Comparison of ENCODE assay signal across 18 cellular contexts in genomic region chr6:91718198-91718597, GRCh38.
A peak's percentile ranks its signal among the peaks of the same experiment; 100 is the strongest.
DNase-seq lines count a peak whose midpoint lies in the region; ATAC-seq and TF ChIP-seq lines count a peak whose summit lies in the region.
"Had no signal": no experiment of that assay in that cellular context is flagged by ENCODE, and none has a peak within 500 bp of the region (broad histone marks: within the 10 kb centered on the region; RNA-seq: fewer than 3 reads in every experiment).

No MANE protein-coding gene starts in this region.

- no peaks in the 10 kb centered on the region for H3K27me3 ChIP-seq in GM06990 (replicated peaks; ENCODE audit: control insufficient read depth, insufficient read depth, low read length)
- H3K27me3 ChIP-seq: spleen, testis had no signal

- ATAC-seq in GM18870 (IDR thresholded peaks at IDR 0.05; ENCODE audit: unreplicated experiment) (peak; percentile 71), HG02642 (IDR thresholded peaks at IDR 0.05; ENCODE audit: poor library complexity, unreplicated experiment) (peak; percentile 55), HG03175 (IDR thresholded peaks at IDR 0.05; ENCODE audit: unreplicated experiment) (peak; percentile 43), SK-N-SH treated with all-trans-retinoic acid at 6 μM for 48 hours (no peak)
- ATAC-seq: left ventricle myocardium superior, T-cell had no signal

- peak; percentile 46 for DNase-seq in GM06990 (ENCODE audit: extremely low read depth, insufficient read length)
- DNase-seq in NCI-H526 (lab: John Stamatoyannopoulos, UW): no peak
- DNase-seq in T-helper 9 cell: no peak
- DNase-seq in NCI-H2029 (lab: John Stamatoyannopoulos, UW): no peak
- DNase-seq: activated CD4-positive, alpha-beta T cell treated with anti-CD3 and anti-CD28 coated beads, Interleukin-2, amount 50 U/mL, for 4 hours; endodermal cell; GF-D8; head of caudate nucleus; left ventricle myocardium superior; NCI-H1092; NCI-H2081 treated with DMSO at 0.1 percent for 48 hours; spleen; T-cell; testis had no signal

- H3K4me3 ChIP-seq in GM06990 (replicated peaks; ENCODE audit: low read depth, low read length): no peak overlapping the region
- H3K4me3 ChIP-seq: spleen, testis had no signal

- H3K36me3 ChIP-seq in GM06990 (ENCODE audit: control insufficient read depth, insufficient read depth, low read length): no peaks in the 10 kb centered on the region
- H3K36me3 ChIP-seq: spleen had no signal

- no peak for TF ChIP-seq CTCF in GM06990 (IDR thresholded peaks at IDR 0.05; ENCODE audit: insufficient read depth, low read length, poor library complexity, severe bottlenecking)

TF ChIP-seq in SK-N-SH treated with all-trans-retinoic acid at 6 μM for 48 hours, 23 proteins besides CTCF, POLR2A, EP300 and RAD21:
- TF ChIP-seq PPARA (CRISPR knock-in tag; IDR thresholded peaks at IDR 0.05; ENCODE audit: borderline replicate concordance) (no peak), ZNF8 (CRISPR knock-in tag; IDR thresholded peaks at IDR 0.05) (no peak), ISL1 (CRISPR knock-in tag; IDR thresholded peaks at IDR 0.05) (no peak)
